In genomic region chrX:109475174-109475891, GRCh38 we compare ENCODE assay signal across 7 cellular contexts.
A peak's percentile ranks its signal among the peaks of the same experiment; 100 is the strongest.
DNase-seq lines count a peak whose midpoint lies in the region; ATAC-seq, FAIRE-seq and TF ChIP-seq lines count a peak whose summit lies in the region.

No MANE protein-coding gene starts in this region.

- ATAC-seq in HG03469 (IDR thresholded peaks at IDR 0.05; ENCODE audit: unreplicated experiment) = no peak
- ATAC-seq in HG03097 (IDR thresholded peaks at IDR 0.05; ENCODE audit: low FRiP score, unreplicated experiment) = no peak

- DNase-seq in ELR (ENCODE audit: low read depth) = peak; percentile 53
- DNase-seq in HTR-8/SVneo (ENCODE audit: insufficient read length, low spot score) = peak; percentile 3
- peak; percentile 21 for DNase-seq in RWPE1 (ENCODE audit: low spot score)
- peak; percentile 26 for DNase-seq in fibroblast of peridontal ligament (ENCODE audit: extremely low read depth)
- peak in 48 of 56 donors; percentile 0 to 55 (median 16) for DNase-seq in nucleus accumbens (lab: John Stamatoyannopoulos, UW)

- no peak for FAIRE-seq in HTR-8/SVneo (lab: Jason Lieb, UNC)

- no peak overlapping the region for H3K27ac ChIP-seq in RWPE1

- CTCF ChIA-PET in RWPE1 (lab: Yijun Ruan, JAX) = interaction anchor here (0.7 kb wide), 1 partner anchor 776 kb away, joined by 5 read pairs; no protein-coding TSS in a partner anchor

- POLR2A ChIA-PET in RWPE1 (lab: Yijun Ruan, JAX; ENCODE audit: low non-redundant PET) = no interaction called here

- peak; percentile 20; the same call in 1 of the 2 replicates for TF ChIP-seq CTCF in RWPE1 (conservative IDR thresholded peaks at IDR 0.05; ENCODE audit: low read depth)

Comparison
In these comparisons a context has a peak if more than half of its experiments do, and no peak if none do; other contexts are left out.
1. DNase-seq: peak in every context shown above with its lines; median percentile 53 in ELR; 26 in fibroblast of peridontal ligament; 21 in RWPE1; 16 in nucleus accumbens; 3 in HTR-8/SVneo.